ENCODE assay signal across 13 cellular contexts in the genomic region with DNA sequence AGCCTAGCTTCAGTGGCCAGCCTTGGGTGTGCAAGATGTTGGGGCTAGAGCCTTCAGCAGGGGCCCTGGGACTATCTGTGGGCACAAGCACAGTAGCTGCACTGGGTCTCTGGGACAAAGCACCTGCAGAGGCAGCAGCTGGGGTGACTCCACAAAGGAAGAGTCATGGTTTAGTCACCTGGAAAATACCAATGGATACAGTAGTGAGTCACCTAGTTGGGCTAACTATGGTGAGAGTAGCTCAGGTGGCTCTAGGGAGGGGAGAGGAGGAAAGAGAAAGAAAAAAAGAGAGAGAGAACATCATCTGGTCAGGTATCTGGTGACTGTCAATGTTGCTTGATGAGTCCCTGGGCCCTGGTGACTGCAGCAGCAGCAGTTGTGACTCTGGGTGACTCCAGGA.
"Had no signal": no experiment of that assay in that cellular context is flagged by ENCODE, and none has a peak within 500 bp of the region (broad histone marks: within the 10 kb centered on the region; RNA-seq: fewer than 3 reads in every experiment).

No MANE protein-coding gene starts in this region.

- H3K36me3 ChIP-seq: pancreas had no signal

- H3K27ac ChIP-seq: pancreas had no signal

- H3K4me1 ChIP-seq: pancreas had no signal

- FAIRE-seq: pancreas had no signal

- ATAC-seq: left colon; pancreas; stimulated activated memory B cell treated with anti-CD40 and anti-IgM and Interleukin-4, amounts not matched to agents 10 μg/mL and 1 μg/mL and 100 μg/mL, for 72 hours had no signal

- H3K4me3 ChIP-seq: pancreas had no signal

- DNase-seq: activated CD4-positive, CD25-positive, alpha-beta regulatory T cell treated with anti-CD3 and anti-CD28 coated beads, Interleukin-2, amount 50 U/mL, for 72 hours; activated naive CD4-positive, alpha-beta T cell; anterior cingulate cortex; endodermal cell; foreskin melanocyte; head of caudate nucleus; left colon; naive B cell; pancreas; stimulated activated CD4-positive, alpha-beta T cell treated with anti-CD3 and anti-CD28 coated beads, Interleukin-2, amount 100 ng/mL, for 48 hours; T-helper 1 cell; T1000 had no signal
